Comparison of ENCODE assay signal across 1 cellular context in the genomic region with DNA sequence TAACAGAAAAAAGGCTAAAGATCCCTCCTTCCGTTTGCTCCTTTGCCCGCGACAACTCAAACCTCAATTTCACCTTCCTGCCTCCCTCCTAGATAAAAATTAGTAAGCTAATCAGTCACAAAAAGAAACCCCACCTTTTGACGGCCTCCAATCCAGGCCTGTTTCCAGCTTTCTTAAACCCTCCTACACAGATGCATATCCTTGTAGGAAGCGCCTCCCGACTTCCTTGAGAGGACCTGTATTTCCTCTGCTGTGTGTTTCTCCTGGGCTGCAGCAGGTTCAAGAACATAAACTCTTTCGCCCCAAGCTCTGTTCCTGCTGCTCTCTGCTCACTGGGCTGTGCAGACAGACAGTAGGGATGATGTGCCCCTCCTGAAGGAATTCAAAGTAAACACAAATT.
TF ChIP-seq lines count a peak whose summit lies in the region.

No MANE protein-coding gene starts in this region.

TF ChIP-seq in H1, 55 proteins besides CTCF, POLR2A, EP300 and RAD21:
- TF ChIP-seq CBX5 (IDR thresholded peaks at IDR 0.05; ENCODE audit: low read depth, low read length) (no peak), CREB1 (IDR thresholded peaks at IDR 0.05) (no peak), RBBP5 (IDR thresholded peaks at IDR 0.05; ENCODE audit: borderline replicate concordance, low read depth, low read length) (no peak), POU5F1 (IDR thresholded peaks at IDR 0.05; ENCODE audit: low read depth, low read length) (no peak), SP2 (IDR thresholded peaks at IDR 0.05; ENCODE audit: low read length) (no peak), CTBP2 (IDR thresholded peaks at IDR 0.05; ENCODE audit: borderline replicate concordance, insufficient read depth, insufficient read length, low read length) (no peak), SAP30 (IDR thresholded peaks at IDR 0.05; ENCODE audit: insufficient read depth, insufficient replicate concordance, low read length) (no peak), MAX (IDR thresholded peaks at IDR 0.05) (no peak)
